Comparison of ENCODE assay signal across 21 cellular contexts in the genomic region with DNA sequence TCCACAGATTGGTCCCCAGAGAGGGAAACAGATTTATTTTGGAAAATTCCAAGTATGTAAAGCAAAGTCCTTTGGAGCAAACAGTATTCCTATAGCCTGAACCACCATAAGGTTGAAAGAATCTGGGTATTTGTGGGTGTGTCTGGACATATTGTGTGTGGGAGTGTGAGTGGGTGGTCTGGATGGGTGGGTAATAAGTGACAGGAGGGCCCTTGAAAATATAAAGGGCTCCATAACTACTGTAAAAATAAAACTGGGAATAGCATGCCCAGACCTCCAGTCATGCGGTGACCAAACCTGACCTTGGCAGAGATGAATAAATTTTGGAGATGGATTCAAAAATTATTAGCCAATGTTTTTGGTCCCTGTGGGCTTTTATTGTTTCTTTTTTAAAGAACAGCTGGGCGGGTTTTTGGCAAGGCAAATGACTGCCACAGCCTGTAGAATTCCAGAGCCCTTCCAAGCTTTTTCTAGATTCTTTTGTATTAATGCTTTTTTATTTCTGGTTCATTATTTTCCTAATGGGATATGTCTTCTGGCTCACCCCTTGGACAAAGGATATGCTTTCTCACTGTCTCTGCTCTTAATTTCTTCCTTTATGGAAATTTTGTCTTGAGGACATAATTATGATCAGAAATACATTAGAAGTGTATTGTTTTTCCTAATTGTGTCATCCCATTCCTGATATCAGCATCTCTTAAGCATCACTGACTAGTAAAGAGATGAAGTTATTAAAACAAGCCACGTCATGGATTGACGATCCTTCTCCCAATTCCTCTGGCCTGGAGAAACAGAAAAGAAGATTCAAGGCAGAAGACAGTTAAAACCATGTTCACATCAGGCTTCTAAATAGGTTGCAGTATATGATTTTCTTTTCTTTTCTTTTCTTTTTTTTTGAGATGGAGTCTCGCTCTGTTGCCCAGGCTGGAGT.
DNase-seq lines count a peak whose midpoint lies in the region; ATAC-seq and TF ChIP-seq lines count a peak whose summit lies in the region.
"Had no signal": no experiment of that assay in that cellular context is flagged by ENCODE, and none has a peak within 500 bp of the region (broad histone marks: within the 10 kb centered on the region; RNA-seq: fewer than 3 reads in every experiment).

No MANE protein-coding gene starts in this region.

- no peak overlapping the region for H3K4me3 ChIP-seq in coronary artery
- H3K4me3 ChIP-seq: cardiac muscle cell, dorsolateral prefrontal cortex, lower lobe of right lung, pancreas had no signal

- no peak for TF ChIP-seq CTCF in coronary artery (IDR thresholded peaks at IDR 0.05)
- TF ChIP-seq CTCF in type B pancreatic cell (conservative IDR thresholded peaks at IDR 0.05): no peak

- intact Hi-C loops in left cardiac atrium (cut with DNase I) (no loop called here), posterior vena cava (cut with DNase I) (no loop called here)

- peaks cover 3% of the 10 kb centered on the region for H3K27me3 Mint-ChIP-seq in type B pancreatic cell
- peaks cover 11 to 14% (median 11%) of the 10 kb centered on the region in 3 donors for H3K27me3 Mint-ChIP-seq in immature natural killer cell (ENCODE audit: low read depth in 3 of 3)

- H3K4me3 Mint-ChIP-seq in type B pancreatic cell (no peak overlapping the region), immature natural killer cell (no peak overlapping the region)
- H3K4me3 Mint-ChIP-seq: activated naive CD8-positive, alpha-beta T cell treated with anti-CD3 and anti-CD28 coated beads, Interleukin-2, amount 50 U/mL, for 24 hours had no signal

- H3K27ac Mint-ChIP-seq in type B pancreatic cell (peak overlapping the region; percentile 37), immature natural killer cell (no peak overlapping the region)
- H3K27ac Mint-ChIP-seq: activated naive CD8-positive, alpha-beta T cell treated with anti-CD3 and anti-CD28 coated beads, Interleukin-2, amount 50 U/mL, for 24 hours had no signal

- H3K9me3 Mint-ChIP-seq in type B pancreatic cell: peaks cover 10% of the 10 kb centered on the region
- no peaks in the 10 kb centered on the region for H3K9me3 Mint-ChIP-seq in immature natural killer cell
- H3K9me3 Mint-ChIP-seq: activated naive CD8-positive, alpha-beta T cell treated with anti-CD3 and anti-CD28 coated beads, Interleukin-2, amount 50 U/mL, for 24 hours had no signal

- H3K4me1 Mint-ChIP-seq in type B pancreatic cell (ENCODE audit: unreplicated experiment) (peaks cover 17% of the 10 kb centered on the region), immature natural killer cell (no peaks in the 10 kb centered on the region)

- ATAC-seq in left cardiac atrium: peak; percentile 50 to 51
- ATAC-seq: activated naive CD8-positive, alpha-beta T cell treated with anti-CD3 and anti-CD28 coated beads, Interleukin-2, amount 50 U/mL, for 24 hours; lower lobe of right lung had no signal

- DNase-seq in coronary artery (ENCODE audit: low spot score) (no peak), left cardiac atrium (peak; percentile 43), posterior vena cava (ENCODE audit: low spot score) (peak; percentile 79), type B pancreatic cell (ENCODE audit: extremely low spot score, unreplicated experiment) (no peak), immature natural killer cell (no peak), NCI-H345 (lab: John Stamatoyannopoulos, UW) (no peak), GM19238 (ENCODE audit: insufficient read length, low spot score) (no peak)
- DNase-seq in stimulated activated CD4-positive, alpha-beta T cell treated with anti-CD3 and anti-CD28 coated beads, Interleukin-1b, Interleukin-23, amount 100 ng/mL, for 48 hours: no peak
- DNase-seq: activated CD8-positive, alpha-beta memory T cell treated with anti-CD3 and anti-CD28 coated beads, Interleukin-2, amount 50 U/mL, for 4 hours; activated naive CD8-positive, alpha-beta T cell treated with anti-CD3 and anti-CD28 coated beads, Interleukin-2, amount 50 U/mL, for 24 hours; AML-193; DMS79 treated with DMSO at 0.1 percent for 48 hours; dorsolateral prefrontal cortex; Karpas-422; lower lobe of right lung; NCI-H1048; NCI-H524; pancreas; SK-N-SH; stimulated activated naive CD4-positive, alpha-beta T cell treated with Interleukin-2 at 50 U/mL for 16 hours had no signal

- H3K36me3 Mint-ChIP-seq in type B pancreatic cell: no peaks in the 10 kb centered on the region
- no peaks in the 10 kb centered on the region for H3K36me3 Mint-ChIP-seq in immature natural killer cell

- H3K27ac ChIP-seq in coronary artery: peak overlapping the region; percentile 76 to 89
- H3K27ac ChIP-seq: cardiac muscle cell, dorsolateral prefrontal cortex, lower lobe of right lung, pancreas had no signal

Comparison
In these comparisons a context has a peak if more than half of its experiments do, and no peak if none do; other contexts are left out.
1. DNase-seq: peak in left cardiac atrium (single experiment) and posterior vena cava (single experiment); none in coronary artery (single experiment), type B pancreatic cell (single experiment), stimulated activated CD4-positive, alpha-beta T cell treated with anti-CD3 and anti-CD28 coated beads, Interleukin-1b, Interleukin-23, amount 100 ng/mL, for 48 hours (single experiment), immature natural killer cell (0 of 3), NCI-H345 (single experiment) and GM19238 (single experiment).